ENCODE assay signal across 11 cellular contexts in genomic region chr19:52484111-52484743, GRCh38. TPM values are rescaled to one million over a fixed set of nuclear protein-coding genes. Genes with fewer than 3 reads are reported as not detected.
"Had no signal": no experiment of that assay in that cellular context is flagged by ENCODE, and none has a peak within 500 bp of the region (broad histone marks: within the 10 kb centered on the region; RNA-seq: fewer than 3 reads in every experiment).

No MANE protein-coding gene starts in this region.

RNA-seq across cellular contexts. Expression of gene ZNF578, which starts 30.9 kb away (rescaled TPM):
- total RNA-seq: chondrocyte had no signal

RNA-seq across cellular contexts. Expression of gene ZNF534, which starts 55.3 kb away (rescaled TPM):
- total RNA-seq: activated CD8-positive, alpha-beta T cell treated with anti-CD3 and anti-CD28 coated beads for 36 hours; activated T-cell treated with anti-CD3 and anti-CD28 coated beads, Interleukin-2, amount 50 U/mL, for 4 hours; activated T-helper 17 cell treated with anti-CD3 and anti-CD28 coated beads, Interleukin-2, amount 50 U/mL, for 72 hours; body of pancreas; chondrocyte; dermis blood vessel endothelial cell; endothelial cell of umbilical vein; fibroblast of villous mesenchyme; glomerular endothelial cell; T-helper 1 cell treated with Interleukin-12 subunit alpha and Interleukin-12 subunit beta and Interleukin-4 antibody, amounts not matched to agents 30 ng/mL and 1 ng/mL, for 36 hours had no signal
- polyA plus RNA-seq: endothelial cell of umbilical vein, hepatocyte had no signal
